ENCODE assay signal across 14 cellular contexts in the genomic region with DNA sequence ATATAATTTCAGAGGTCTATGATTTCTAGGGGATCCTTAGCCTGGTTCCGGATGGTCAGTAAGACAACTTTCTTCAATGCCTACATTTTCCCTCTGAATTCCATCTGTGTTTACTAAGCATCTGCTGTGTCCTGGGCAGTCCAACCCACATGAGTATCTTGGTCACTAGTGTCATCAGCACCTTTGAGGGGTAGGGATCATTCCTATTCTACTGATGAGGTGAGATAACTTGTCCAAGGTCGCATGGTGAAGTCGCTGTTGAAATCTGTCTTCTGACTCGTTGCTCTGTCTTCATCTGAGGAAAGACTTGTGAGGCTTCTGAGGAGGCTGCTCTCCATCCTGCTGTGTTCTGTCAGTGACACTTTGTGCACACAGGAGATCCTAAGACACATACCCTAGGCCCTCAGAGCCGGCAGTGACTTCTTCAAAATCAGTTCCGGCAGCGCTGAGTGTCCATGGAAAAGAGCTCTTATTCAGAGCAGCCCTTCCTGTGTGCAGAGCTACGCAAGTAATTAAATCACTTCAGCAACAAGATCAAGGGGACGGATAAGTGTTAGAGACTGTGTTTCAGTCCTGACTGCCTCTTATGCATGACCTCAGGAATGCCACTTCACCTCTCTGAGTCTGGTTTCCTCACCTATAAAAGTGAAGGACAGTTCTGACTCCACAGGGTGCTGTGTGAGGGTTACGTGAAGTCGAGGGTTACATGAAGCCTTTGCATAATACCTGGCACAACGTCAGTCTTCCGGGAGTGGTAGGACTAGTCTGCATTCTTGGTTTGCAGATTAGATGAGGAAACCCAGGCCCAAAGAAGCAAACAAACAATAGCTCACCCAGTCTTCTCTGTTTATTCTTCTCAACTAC. TPM values are rescaled to one million over a fixed set of nuclear protein-coding genes. Genes with fewer than 3 reads are reported as not detected.
DNase-seq lines count a peak whose midpoint lies in the region; ATAC-seq, FAIRE-seq and TF ChIP-seq lines count a peak whose summit lies in the region.
"Had no signal": no experiment of that assay in that cellular context is flagged by ENCODE, and none has a peak within 500 bp of the region (broad histone marks: within the 10 kb centered on the region; RNA-seq: fewer than 3 reads in every experiment).

No MANE protein-coding gene starts in this region.

- H3K9me3 ChIP-seq in astrocyte (ENCODE audit: insufficient read depth, low read depth, low read length): no peaks in the 10 kb centered on the region

- peaks cover 26% of the 10 kb centered on the region for H3K4me1 Mint-ChIP-seq in activated CD4-positive, alpha-beta T cell treated with anti-CD3 and anti-CD28 coated beads, Interleukin-2, amount 10 ng/mL, durations not matched to agents 24 days and 14 days
- H3K4me1 Mint-ChIP-seq in astrocyte (ENCODE audit: low read depth, unreplicated experiment): peaks cover 50% of the 10 kb centered on the region
- peaks cover 17 to 26% of the 10 kb centered on the region in 2 donors for H3K4me1 Mint-ChIP-seq in stimulated activated naive B cell treated with anti-CD40 and anti-IgM and Interleukin-4, amounts not matched to agents 10 μg/mL and 1 μg/mL and 100 μg/mL, for 72 hours

- no peaks in the 10 kb centered on the region for H3K9me3 Mint-ChIP-seq in activated CD4-positive, alpha-beta T cell treated with anti-CD3 and anti-CD28 coated beads, Interleukin-2, amount 10 ng/mL, durations not matched to agents 24 days and 14 days
- H3K9me3 Mint-ChIP-seq in astrocyte (ENCODE audit: unreplicated experiment): peaks cover 2% of the 10 kb centered on the region
- no peaks in the 10 kb centered on the region for H3K9me3 Mint-ChIP-seq in stimulated activated naive B cell treated with anti-CD40 and anti-IgM and Interleukin-4, amounts not matched to agents 10 μg/mL and 1 μg/mL and 100 μg/mL, for 72 hours
- H3K9me3 Mint-ChIP-seq: activated naive CD4-positive, alpha-beta T cell treated with anti-CD3 and anti-CD28 coated beads, Interleukin-2, amount 50 U/mL, for 24 hours had no signal

- no peak overlapping the region for H3K4me2 ChIP-seq in astrocyte (ENCODE audit: low read length)

- H3K36me3 Mint-ChIP-seq in activated CD4-positive, alpha-beta T cell treated with anti-CD3 and anti-CD28 coated beads, Interleukin-2, amount 10 ng/mL, durations not matched to agents 24 days and 14 days (ENCODE audit: low read depth): peaks cover 69% of the 10 kb centered on the region
- peaks cover 21% of the 10 kb centered on the region for H3K36me3 Mint-ChIP-seq in astrocyte (ENCODE audit: low read depth, unreplicated experiment)
- peaks cover 38 to 75% of the 10 kb centered on the region in 2 donors for H3K36me3 Mint-ChIP-seq in stimulated activated naive B cell treated with anti-CD40 and anti-IgM and Interleukin-4, amounts not matched to agents 10 μg/mL and 1 μg/mL and 100 μg/mL, for 72 hours

- ATAC-seq in left lobe of liver (peak; percentile 47), HG02571 (IDR thresholded peaks at IDR 0.05; ENCODE audit: unreplicated experiment) (no peak)
- ATAC-seq in stimulated activated naive B cell treated with anti-CD40 and anti-IgM and Interleukin-4, amounts not matched to agents 10 μg/mL and 1 μg/mL and 100 μg/mL, for 72 hours (replicated peaks): no peak
- ATAC-seq: activated CD4-positive, CD25-positive, alpha-beta regulatory T cell treated with anti-CD3 and anti-CD28 coated beads, Interleukin-2, amount 50 U/mL, for 24 hours had no signal

- TF ChIP-seq CTCF in astrocyte (IDR thresholded peaks at IDR 0.05; ENCODE audit: insufficient read depth, low read depth, low read length): no peak

- peaks cover 3% of the 10 kb centered on the region for H4K20me1 ChIP-seq in astrocyte (ENCODE audit: insufficient read depth, low read length)

- H3K4me3 Mint-ChIP-seq in activated CD4-positive, alpha-beta T cell treated with anti-CD3 and anti-CD28 coated beads, Interleukin-2, amount 10 ng/mL, durations not matched to agents 24 days and 14 days: no peak overlapping the region
- no peak overlapping the region for H3K4me3 Mint-ChIP-seq in astrocyte (ENCODE audit: unreplicated experiment)
- H3K4me3 Mint-ChIP-seq in stimulated activated naive B cell treated with anti-CD40 and anti-IgM and Interleukin-4, amounts not matched to agents 10 μg/mL and 1 μg/mL and 100 μg/mL, for 72 hours: no peak overlapping the region
- H3K4me3 Mint-ChIP-seq: activated naive CD4-positive, alpha-beta T cell treated with anti-CD3 and anti-CD28 coated beads, Interleukin-2, amount 50 U/mL, for 24 hours had no signal

- intact Hi-C loops in activated CD4-positive, alpha-beta T cell treated with anti-CD3 and anti-CD28 coated beads, Interleukin-2, amount 10 ng/mL, durations not matched to agents 24 days and 14 days (cut with micrococcal nuclease): no loop called here

- no peaks in the 10 kb centered on the region for H3K27me3 ChIP-seq in astrocyte (ENCODE audit: insufficient read depth, low read length)

- no peak overlapping the region for H3K27ac ChIP-seq in astrocyte (ENCODE audit: low read depth, low read length)

- peak overlapping the region; percentile 31 for H3K27ac Mint-ChIP-seq in activated CD4-positive, alpha-beta T cell treated with anti-CD3 and anti-CD28 coated beads, Interleukin-2, amount 10 ng/mL, durations not matched to agents 24 days and 14 days
- no peak overlapping the region for H3K27ac Mint-ChIP-seq in astrocyte (ENCODE audit: unreplicated experiment)
- peak overlapping the region; percentile 47 for H3K27ac Mint-ChIP-seq in stimulated activated naive B cell treated with anti-CD40 and anti-IgM and Interleukin-4, amounts not matched to agents 10 μg/mL and 1 μg/mL and 100 μg/mL, for 72 hours
- H3K27ac Mint-ChIP-seq: activated naive CD4-positive, alpha-beta T cell treated with anti-CD3 and anti-CD28 coated beads, Interleukin-2, amount 50 U/mL, for 24 hours had no signal

- no peak for FAIRE-seq in astrocyte (lab: Jason Lieb, UNC)

- H3K4me1 ChIP-seq in astrocyte (ENCODE audit: insufficient read depth, low read length): peaks cover 38% of the 10 kb centered on the region

- no peak for DNase-seq in activated CD4-positive, alpha-beta T cell treated with anti-CD3 and anti-CD28 coated beads, Interleukin-2, amount 10 ng/mL, durations not matched to agents 24 days and 14 days
- DNase-seq in activated CD4-positive, alpha-beta T cell treated with anti-CD3 and anti-CD28 coated beads for 48 hours: no peak
- DNase-seq in astrocyte (ENCODE audit: low read depth) (peak; percentile 21), left lobe of liver (ENCODE audit: low spot score) (peak; percentile 63), NCI-H1930 (lab: John Stamatoyannopoulos, UW) (no peak), CD1c-positive myeloid dendritic cell (ENCODE audit: extremely low spot score) (no peak)
- no peak for DNase-seq in stimulated activated naive B cell treated with anti-CD40 and anti-IgM and Interleukin-4, amounts not matched to agents 10 μg/mL and 1 μg/mL and 100 μg/mL, for 72 hours
- DNase-seq: NCI-H2171 treated with DMSO at 0.1 percent for 48 hours; SHP77 treated with DMSO at 0.1 percent for 48 hours; stimulated activated CD4-positive, alpha-beta T cell treated with anti-CD3 and anti-CD28 coated beads, Interleukin-12 subunit alpha, Interleukin-12 subunit beta, amount 100 ng/mL, for 4 hours; stimulated activated CD8-positive, alpha-beta memory T cell treated with anti-CD3 and anti-CD28 coated beads, Interleukin-4, amount 100 ng/mL, for 48 hours had no signal

- no peak overlapping the region for H3K4me3 ChIP-seq in astrocyte (ENCODE audit: insufficient read depth, low read depth, low read length)

- H3K36me3 ChIP-seq in astrocyte (ENCODE audit: insufficient read depth, low read length): peaks cover 17% of the 10 kb centered on the region

- H3K79me2 ChIP-seq in astrocyte (ENCODE audit: insufficient read depth, low read length): no peaks in the 10 kb centered on the region

- H3K27me3 Mint-ChIP-seq in activated CD4-positive, alpha-beta T cell treated with anti-CD3 and anti-CD28 coated beads, Interleukin-2, amount 10 ng/mL, durations not matched to agents 24 days and 14 days: no peaks in the 10 kb centered on the region
- no peaks in the 10 kb centered on the region for H3K27me3 Mint-ChIP-seq in astrocyte (ENCODE audit: low read depth, unreplicated experiment)
- H3K27me3 Mint-ChIP-seq in stimulated activated naive B cell treated with anti-CD40 and anti-IgM and Interleukin-4, amounts not matched to agents 10 μg/mL and 1 μg/mL and 100 μg/mL, for 72 hours: no peaks in the 10 kb centered on the region
- H3K27me3 Mint-ChIP-seq: activated naive CD4-positive, alpha-beta T cell treated with anti-CD3 and anti-CD28 coated beads, Interleukin-2, amount 50 U/mL, for 24 hours had no signal

- no peak overlapping the region for H3K9ac ChIP-seq in astrocyte (ENCODE audit: low read length)

- no peak overlapping the region for H2AFZ ChIP-seq in astrocyte (ENCODE audit: low read depth, low read length)

RNA-seq across cellular contexts. Expression of gene AK2, which starts 28.4 kb away (rescaled TPM):
- 424 and 429 TPM in 2 replicates for total RNA-seq in activated CD4-positive, alpha-beta T cell treated with anti-CD3 and anti-CD28 coated beads, Interleukin-2, amount 10 ng/mL, durations not matched to agents 24 days and 14 days
- total RNA-seq in astrocyte (126 and 138 TPM in 2 replicates), left lobe of liver (120 TPM)

RNA-seq across cellular contexts. Expression of gene RNF19B, which starts 43.7 kb away (rescaled TPM):
- 44.5 and 46.8 TPM in 2 replicates for total RNA-seq in activated CD4-positive, alpha-beta T cell treated with anti-CD3 and anti-CD28 coated beads, Interleukin-2, amount 10 ng/mL, durations not matched to agents 24 days and 14 days
- total RNA-seq in astrocyte (25.8 and 29.7 TPM in 2 replicates), left lobe of liver (6.6 TPM)

Comparison
In these comparisons a context has a peak if more than half of its experiments do, and no peak if none do; other contexts are left out.
1. DNase-seq: peak in astrocyte (single experiment) and left lobe of liver (single experiment); none in activated CD4-positive, alpha-beta T cell treated with anti-CD3 and anti-CD28 coated beads, Interleukin-2, amount 10 ng/mL, durations not matched to agents 24 days and 14 days (single experiment), activated CD4-positive, alpha-beta T cell treated with anti-CD3 and anti-CD28 coated beads for 48 hours (single experiment), stimulated activated naive B cell treated with anti-CD40 and anti-IgM and Interleukin-4, amounts not matched to agents 10 μg/mL and 1 μg/mL and 100 μg/mL, for 72 hours (single experiment), NCI-H1930 (0 of 2) and CD1c-positive myeloid dendritic cell (single experiment).